In genomic region chr6:29850011-29850553, GRCh38 we compare ENCODE assay signal across 10 cellular contexts. TPM values are rescaled to one million over a fixed set of nuclear protein-coding genes. Genes with fewer than 3 reads are reported as not detected.
DNase-seq lines count a peak whose midpoint lies in the region; ATAC-seq and TF ChIP-seq lines count a peak whose summit lies in the region.
"Had no signal": no experiment of that assay in that cellular context is flagged by ENCODE, and none has a peak within 500 bp of the region (broad histone marks: within the 10 kb centered on the region; RNA-seq: fewer than 3 reads in every experiment).

No MANE protein-coding gene starts in this region.

- no peaks in the 10 kb centered on the region for H3K36me3 Mint-ChIP-seq in activated CD8-positive, alpha-beta memory T cell treated with anti-CD3 and anti-CD28 coated beads, Interleukin-2, amount 10 ng/mL, durations not matched to agents 7 days and 5 days

- peak; percentile 61 for DNase-seq in activated CD8-positive, alpha-beta memory T cell treated with anti-CD3 and anti-CD28 coated beads, Interleukin-2, amount 10 ng/mL, durations not matched to agents 7 days and 5 days
- DNase-seq in foreskin keratinocyte (peak; percentile 23 to 32), NCI-H1417 (lab: John Stamatoyannopoulos, UW) (no peak), amygdala (lab: John Stamatoyannopoulos, UW) (no peak), NCI-H1694 (lab: John Stamatoyannopoulos, UW) (no peak)
- peak; percentile 29 for DNase-seq in stimulated activated CD4-positive, alpha-beta T cell treated with anti-CD3 and anti-CD28 coated beads, Interleukin-4, amount 100 ng/mL, for 24 hours
- DNase-seq: NCI-H2029 had no signal

- H3K27me3 Mint-ChIP-seq in activated CD8-positive, alpha-beta memory T cell treated with anti-CD3 and anti-CD28 coated beads, Interleukin-2, amount 10 ng/mL, durations not matched to agents 7 days and 5 days = peaks cover 65% of the 10 kb centered on the region

- H3K27me3 ChIP-seq in HUES48 (ENCODE audit: control insufficient read depth, insufficient read depth, low read length) = peaks cover 13% of the 10 kb centered on the region
- H3K27me3 ChIP-seq in foreskin keratinocyte = peaks cover 56% of the 10 kb centered on the region

- H3K4me1 Mint-ChIP-seq in activated CD8-positive, alpha-beta memory T cell treated with anti-CD3 and anti-CD28 coated beads, Interleukin-2, amount 10 ng/mL, durations not matched to agents 7 days and 5 days = peaks cover 20% of the 10 kb centered on the region

- H3K9ac ChIP-seq in HUES48 (ENCODE audit: low read depth, low read length) = no peak overlapping the region

- H3K4me1 ChIP-seq in HUES48 (ENCODE audit: control insufficient read depth, insufficient read depth, low read length) (no peaks in the 10 kb centered on the region), foreskin keratinocyte (peaks cover 3% of the 10 kb centered on the region)

- H3K9me3 Mint-ChIP-seq in activated CD8-positive, alpha-beta memory T cell treated with anti-CD3 and anti-CD28 coated beads, Interleukin-2, amount 10 ng/mL, durations not matched to agents 7 days and 5 days (ENCODE audit: low read depth) = no peaks in the 10 kb centered on the region

- TF ChIP-seq CTCF in foreskin keratinocyte (conservative IDR thresholded peaks at IDR 0.05) = no peak

- peak; percentile 56 for ATAC-seq in activated CD8-positive, alpha-beta memory T cell treated with anti-CD3 and anti-CD28 coated beads, Interleukin-2, amount 10 ng/mL, durations not matched to agents 7 days and 5 days
- ATAC-seq in foreskin keratinocyte (peak; percentile 8), GM21515 (IDR thresholded peaks at IDR 0.05; ENCODE audit: unreplicated experiment) (no peak)

- H3K27ac Mint-ChIP-seq in activated CD8-positive, alpha-beta memory T cell treated with anti-CD3 and anti-CD28 coated beads, Interleukin-2, amount 10 ng/mL, durations not matched to agents 7 days and 5 days = no peak overlapping the region

- H3K36me3 ChIP-seq in HUES48 (ENCODE audit: control insufficient read depth, insufficient read depth, low read length) = no peaks in the 10 kb centered on the region

- peak overlapping the region; percentile 61 for H3K4me3 Mint-ChIP-seq in activated CD8-positive, alpha-beta memory T cell treated with anti-CD3 and anti-CD28 coated beads, Interleukin-2, amount 10 ng/mL, durations not matched to agents 7 days and 5 days

- CTCF ChIA-PET in activated CD8-positive, alpha-beta memory T cell treated with anti-CD3 and anti-CD28 coated beads, Interleukin-2, amount 10 ng/mL, durations not matched to agents 7 days and 5 days (lab: Charles Lee) = interaction anchor here (0.9 to 3.8 kb wide), 4 partner anchors 116 to 281 kb away, joined by 3 to 57 read pairs (median 16); no protein-coding TSS in a partner anchor

- peak overlapping the region; percentile 13; the same call in 1 of the 2 replicates for H3K4me3 ChIP-seq in HUES48 (ENCODE audit: low read depth, low read length)
- H3K4me3 ChIP-seq: skin epidermis had no signal

- H3K27ac ChIP-seq in HUES48 (ENCODE audit: low read depth, low read length) (no peak overlapping the region), foreskin keratinocyte (no peak overlapping the region)
- H3K27ac ChIP-seq: skin epidermis had no signal

- 0 out of 2 replicates have a peak, but pooled peaks cover 4% of the 10 kb centered on the region for H3K9me3 ChIP-seq in HUES48 (ENCODE audit: control insufficient read depth, insufficient read depth, low read length)

RNA-seq across cellular contexts. Expression of gene HLA-G, which starts 22.5 kb away (rescaled TPM):
- total RNA-seq in activated CD8-positive, alpha-beta memory T cell treated with anti-CD3 and anti-CD28 coated beads, Interleukin-2, amount 10 ng/mL, durations not matched to agents 7 days and 5 days = under 1 TPM; 0.66 to 0.85 TPM
- 1.7 and 2.5 TPM in 2 replicates for total RNA-seq in foreskin keratinocyte
- 1.9 and 4.2 TPM in 2 replicates for polyA plus RNA-seq in foreskin keratinocyte

Comparison
In these comparisons a context has a peak if more than half of its experiments do, and no peak if none do; other contexts are left out.
1. DNase-seq: peak in activated CD8-positive, alpha-beta memory T cell treated with anti-CD3 and anti-CD28 coated beads, Interleukin-2, amount 10 ng/mL, durations not matched to agents 7 days and 5 days (single experiment), foreskin keratinocyte (2 of 2) and stimulated activated CD4-positive, alpha-beta T cell treated with anti-CD3 and anti-CD28 coated beads, Interleukin-4, amount 100 ng/mL, for 24 hours (single experiment); none in NCI-H1417 (0 of 3), amygdala (0 of 56) and NCI-H1694 (single experiment).